In genomic region chr1:173717238-173717637, GRCh38 we compare ENCODE assay signal across 15 cellular contexts. TPM values are rescaled to one million over a fixed set of nuclear protein-coding genes. Genes with fewer than 3 reads are reported as not detected.
DNase-seq lines count a peak whose midpoint lies in the region; ATAC-seq, FAIRE-seq and TF ChIP-seq lines count a peak whose summit lies in the region.
"Had no signal": no experiment of that assay in that cellular context is flagged by ENCODE, and none has a peak within 500 bp of the region (broad histone marks: within the 10 kb centered on the region; RNA-seq: fewer than 3 reads in every experiment).

No MANE protein-coding gene starts in this region.

- peak overlapping the region; percentile 55 to 78 (median 62) for H3K4me3 Mint-ChIP-seq in nephron
- H3K4me3 Mint-ChIP-seq: H9 had no signal

- H3K36me3 Mint-ChIP-seq in nephron (ENCODE audit: low read depth): peaks cover 38% of the 10 kb centered on the region

- no peaks in the 10 kb centered on the region for H3K27me3 ChIP-seq in endocrine pancreas (ENCODE audit: control insufficient read depth, insufficient read depth, low read length)

- ATAC-seq in HG03135 (IDR thresholded peaks at IDR 0.05; ENCODE audit: unreplicated experiment): no peak
- no peak for ATAC-seq in HG02970 (IDR thresholded peaks at IDR 0.05; ENCODE audit: low FRiP score, unreplicated experiment)
- no peak for ATAC-seq in left ventricle myocardium superior

- no peak for TF ChIP-seq CTCF in D721Med (IDR thresholded peaks at IDR 0.05; ENCODE audit: insufficient read depth, missing control alignments)
- TF ChIP-seq CTCF in nephron (IDR thresholded peaks at IDR 0.05; ENCODE audit: unreplicated experiment in 3 of 3): no peak

- no peaks in the 10 kb centered on the region for H3K36me3 ChIP-seq in endocrine pancreas (ENCODE audit: control insufficient read depth, insufficient read depth, low read length)

- FAIRE-seq in D721Med (lab: Jason Lieb, UNC): peak; percentile 46
- FAIRE-seq: endometrium had no signal

- peak overlapping the region in 1 of 3 experiments; percentile 10 for H3K27ac Mint-ChIP-seq in nephron
- H3K27ac Mint-ChIP-seq: activated T-helper 2 cell treated with anti-CD3 and anti-CD28 coated beads, Interferon-gamma antibody, Interleukin-2, Interleukin-4, amounts not matched to agents 10 μg/mL and 5 μg/mL and 100 μg/mL, durations not matched to agents 14 hours and 24 hours and 36 hours; H9 had no signal

- intact Hi-C loops in left ventricle myocardium superior (cut with micrococcal nuclease): loop anchor here (10.0 kb wide), 1 partner anchor 282 kb away; no protein-coding TSS in a partner anchor

- peaks cover 6% of the 10 kb centered on the region for H3K27me3 Mint-ChIP-seq in nephron (ENCODE audit: low read depth)

- no peaks in the 10 kb centered on the region for H3K9me3 ChIP-seq in endocrine pancreas (ENCODE audit: control insufficient read depth, low read length)

- no peak overlapping the region for H3K9ac ChIP-seq in endocrine pancreas (ENCODE audit: control insufficient read depth, insufficient read depth, low read length)

- peaks cover 21% of the 10 kb centered on the region for H3K4me1 ChIP-seq in endocrine pancreas (ENCODE audit: control insufficient read depth, insufficient read depth, low read length)

- DNase-seq in D721Med (ENCODE audit: insufficient read length, low spot score): no peak
- peak; percentile 35 for DNase-seq in NCI-H526 treated with DMSO at 0.1 percent for 48 hours (lab: John Stamatoyannopoulos, UW)
- DNase-seq in left ventricle myocardium superior: no peak
- DNase-seq: activated CD4-positive, CD25-positive, alpha-beta regulatory T cell treated with anti-CD3 and anti-CD28 coated beads, Interleukin-2, amount 50 U/mL, for 72 hours; H9; NCI-H2171 treated with DMSO at 0.1 percent for 48 hours; substantia nigra had no signal

- peaks cover 7% of the 10 kb centered on the region for H3K9me3 Mint-ChIP-seq in nephron
- H3K9me3 Mint-ChIP-seq: H9 had no signal

- H3K4me1 Mint-ChIP-seq in nephron: peaks cover 29% of the 10 kb centered on the region

- H3K4me3 ChIP-seq in endocrine pancreas (ENCODE audit: control insufficient read depth, insufficient read depth, low read length): peak overlapping the region; percentile 99
- H3K4me3 ChIP-seq: SK-N-MC, skin epidermis had no signal

RNA-seq across cellular contexts. Expression of gene KLHL20, which starts 2.5 kb away (rescaled TPM):
- 16.4 TPM for total RNA-seq in left ventricle myocardium superior

RNA-seq across cellular contexts. Expression of gene ANKRD45, which starts 47.6 kb away (rescaled TPM):
- total RNA-seq in left ventricle myocardium superior: 0.17 TPM
- total RNA-seq: activated T-helper 2 cell treated with anti-CD3 and anti-CD28 coated beads, Interferon-gamma antibody, Interleukin-2, Interleukin-4, amounts not matched to agents 10 μg/mL and 5 μg/mL and 100 μg/mL, durations not matched to agents 14 hours and 24 hours and 36 hours had no signal
